ENCODE assay signal across 8 cellular contexts in the genomic region with DNA sequence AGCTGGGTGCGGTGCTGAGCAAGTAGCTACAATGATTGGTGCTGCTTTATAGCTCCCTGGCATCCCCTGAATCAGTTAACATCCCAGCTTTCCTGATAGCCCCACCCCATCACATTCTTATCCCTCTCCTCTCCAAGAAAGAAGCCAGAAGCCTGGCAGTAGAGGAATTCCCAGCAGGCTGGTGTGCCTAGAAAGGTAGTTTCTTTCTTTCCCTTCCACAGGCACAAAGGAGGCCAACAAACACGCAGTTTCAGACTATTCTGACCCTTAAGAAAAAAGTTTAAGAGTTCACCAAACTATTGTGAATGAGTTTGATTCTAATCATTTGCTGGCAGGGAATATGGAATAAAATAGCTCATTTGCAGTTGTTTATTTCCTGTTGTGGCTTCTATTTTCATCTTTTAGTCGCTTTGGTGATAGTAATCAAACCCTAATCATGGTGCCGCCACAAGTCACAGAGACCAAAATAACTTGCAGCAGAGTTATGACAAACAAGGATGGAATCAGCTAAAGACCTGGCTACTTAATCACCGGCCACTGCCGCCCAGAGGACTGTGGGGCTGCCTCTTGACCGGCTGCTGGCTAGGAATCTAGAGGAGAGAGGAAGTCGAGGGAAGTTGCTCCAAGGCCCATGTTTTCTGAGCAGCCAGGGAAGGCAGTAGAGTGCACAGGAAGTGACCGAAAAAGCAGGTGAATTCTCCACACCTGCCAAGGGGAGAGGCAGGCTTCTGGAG.
A peak's percentile ranks its signal among the peaks of the same experiment; 100 is the strongest.
DNase-seq lines count a peak whose midpoint lies in the region; ATAC-seq and TF ChIP-seq lines count a peak whose summit lies in the region.

No MANE protein-coding gene starts in this region.

- H3K9me3 ChIP-seq in parathyroid adenoma (ENCODE audit: control insufficient read depth, low read length): no peaks in the 10 kb centered on the region

- ATAC-seq in HG03045 (IDR thresholded peaks at IDR 0.05; ENCODE audit: unreplicated experiment) (no peak), GM21381 (IDR thresholded peaks at IDR 0.05; ENCODE audit: unreplicated experiment) (no peak), HG03025 (IDR thresholded peaks at IDR 0.05; ENCODE audit: low FRiP score, unreplicated experiment) (no peak)

- peak; percentile 27 for DNase-seq in COLO668 (lab: John Stamatoyannopoulos, UW; ENCODE audit: unreplicated experiment)
- peak; percentile 79 for DNase-seq in RKO (ENCODE audit: low spot score)
- DNase-seq in fibroblast of gingiva (ENCODE audit: low read depth): peak; percentile 74
- no peak for DNase-seq in NCI-H446 treated with DMSO at 0.1 percent for 48 hours (lab: John Stamatoyannopoulos, UW)

- no peaks in the 10 kb centered on the region for H3K27me3 ChIP-seq in parathyroid adenoma (ENCODE audit: control insufficient read depth, insufficient read depth, low read length)

- no peaks in the 10 kb centered on the region for H3K36me3 ChIP-seq in parathyroid adenoma (ENCODE audit: control insufficient read depth, insufficient read depth, low read length)

- H3K9ac ChIP-seq in parathyroid adenoma: no peak overlapping the region

- peak overlapping the region; percentile 29 for H3K4me2 ChIP-seq in parathyroid adenoma (ENCODE audit: low read length)

- peak overlapping the region; percentile 65 for H2AFZ ChIP-seq in parathyroid adenoma

- H3K4me3 ChIP-seq in parathyroid adenoma (ENCODE audit: low read depth, low read length): peak overlapping the region; percentile 25

- peaks cover 21% of the 10 kb centered on the region for H3K4me1 ChIP-seq in parathyroid adenoma

- H3K27ac ChIP-seq in parathyroid adenoma: peak overlapping the region; percentile 89

- no peaks in the 10 kb centered on the region for H3K79me2 ChIP-seq in parathyroid adenoma

- no peak for TF ChIP-seq CTCF in parathyroid adenoma (IDR thresholded peaks at IDR 0.05)
